ENCODE assay signal across 1 cellular context in the genomic region with DNA sequence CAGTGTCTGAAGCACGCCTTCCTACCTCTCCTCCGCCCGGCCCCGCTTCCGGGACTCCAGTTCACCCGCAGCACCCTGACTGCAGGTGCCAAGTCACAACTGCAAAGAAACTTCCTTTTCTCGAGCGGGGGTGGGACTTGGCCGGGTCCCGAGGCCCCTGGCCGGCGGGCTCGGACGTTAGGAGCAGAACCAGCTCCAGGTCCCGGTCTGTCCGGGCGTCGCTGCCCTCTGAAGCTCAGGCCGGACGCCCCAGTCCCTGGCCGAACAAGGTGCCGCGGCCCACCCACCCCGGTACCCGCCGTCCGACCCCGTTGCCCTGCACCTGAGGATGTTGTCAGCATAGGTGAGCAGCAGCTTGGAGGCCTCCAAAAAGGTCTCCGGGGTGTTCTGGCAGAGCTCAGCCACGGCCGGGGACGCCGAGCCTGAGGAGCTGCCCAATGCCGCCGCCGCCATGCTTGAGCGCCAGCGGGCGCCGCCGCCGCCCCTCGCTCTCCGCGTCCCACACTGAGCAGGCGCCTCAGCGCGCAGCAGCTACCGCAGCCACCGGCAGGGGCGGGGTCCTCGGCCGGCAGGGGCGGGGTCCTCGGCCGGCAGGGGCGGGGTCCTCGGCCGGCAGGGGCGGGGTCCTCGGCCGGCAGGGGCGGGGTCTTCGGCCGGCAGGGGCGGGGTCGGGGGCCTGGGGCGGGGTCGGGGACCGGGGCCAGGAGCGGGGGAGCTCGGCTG.
TF ChIP-seq lines count a peak whose summit lies in the region.

NGLY1 (minus strand) TSS at position 506 of the 723 bp plus-strand sequence; CDS start at position 453, 53 bp downstream.

TF ChIP-seq in HCT116, 20 proteins besides CTCF, POLR2A, EP300 and RAD21 (continued from another document):
- TF ChIP-seq EGR1 (IDR thresholded peaks at IDR 0.05; ENCODE audit: low read depth) (0 out of 2 replicates have a peak, but pooled peaks have one; percentile 33), REST (IDR thresholded peaks at IDR 0.05; ENCODE audit: low read depth) (no peak), POLR2AphosphoS5 (IDR thresholded peaks at IDR 0.05; ENCODE audit: low read depth, low read length) (peak; percentile 97), FOSL1 (IDR thresholded peaks at IDR 0.05; ENCODE audit: low read depth) (no peak), ELF1 (IDR thresholded peaks at IDR 0.05; ENCODE audit: borderline replicate concordance, low read depth) (peak; percentile 43; the same call in 1 of the 2 replicates), EZH2phosphoT487 (IDR thresholded peaks at IDR 0.05; ENCODE audit: borderline replicate concordance) (no peak), TCF7L2 (IDR thresholded peaks at IDR 0.05; ENCODE audit: borderline replicate concordance, extremely low read depth, insufficient read depth, insufficient read length) (peak; percentile 9), EZH2 (IDR thresholded peaks at IDR 0.05) (no peak), ZNF274 (IDR thresholded peaks at IDR 0.05; ENCODE audit: low read depth, low read length) (no peak)
TF ChIP-seq in HCT116: peak in this region for 8.
